10 cellular contexts compared by ENCODE assay signal in the genomic region with DNA sequence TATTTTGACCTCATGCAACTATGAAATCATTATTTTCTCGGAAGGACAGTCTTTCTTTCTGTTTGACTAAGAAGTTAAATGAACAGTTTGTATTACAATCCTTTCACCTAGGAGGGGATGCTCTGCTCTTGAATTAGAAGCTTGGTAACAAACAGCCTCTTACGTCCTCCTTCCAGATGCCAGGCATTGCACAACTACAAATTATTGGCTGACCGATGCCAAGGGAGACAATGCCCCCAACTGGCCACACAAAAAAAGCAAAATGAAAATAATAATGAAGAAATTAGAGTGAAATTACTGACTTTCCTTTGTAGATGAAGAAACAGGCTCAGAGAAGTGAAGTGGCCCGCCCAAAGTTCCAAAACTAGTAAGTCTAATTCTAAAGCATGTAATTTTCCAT.
DNase-seq lines count a peak whose midpoint lies in the region; ATAC-seq and TF ChIP-seq lines count a peak whose summit lies in the region.
"Had no signal": no experiment of that assay in that cellular context is flagged by ENCODE, and none has a peak within 500 bp of the region (broad histone marks: within the 10 kb centered on the region; RNA-seq: fewer than 3 reads in every experiment).

No MANE protein-coding gene starts in this region.

- no peaks in the 10 kb centered on the region for H3K9me3 ChIP-seq in breast epithelium

- DNase-seq in Daoy (ENCODE audit: low read depth) (peak; percentile 54), NCI-H2227 (lab: John Stamatoyannopoulos, UW; ENCODE audit: unreplicated experiment) (peak; percentile 45), breast epithelium (ENCODE audit: low spot score in 2 of 2) (no peak), lung microvascular endothelial cell (ENCODE audit: low read depth in 2 of 2) (peak; percentile 57 to 62), ecto neural progenitor cell (ENCODE audit: low spot score) (no peak), SK-N-DZ (ENCODE audit: low spot score) (no peak)
- DNase-seq in activated naive CD4-positive, alpha-beta T cell treated with Interleukin-2 at 50 U/mL for 16 hours: no peak
- DNase-seq: NCI-H2029 treated with DMSO at 0.1 percent for 48 hours had no signal

- no peak for ATAC-seq in GM21528 (IDR thresholded peaks at IDR 0.05; ENCODE audit: low FRiP score, unreplicated experiment)
- ATAC-seq: sciatic nerve had no signal

- H3K36me3 ChIP-seq in breast epithelium: no peaks in the 10 kb centered on the region

- peak in 2 of 3 donors; percentile 32 to 35 for TF ChIP-seq CTCF in breast epithelium (IDR thresholded peaks at IDR 0.05)

- no peak overlapping the region for H3K4me3 ChIP-seq in breast epithelium

- no peaks in the 10 kb centered on the region for H3K27me3 ChIP-seq in breast epithelium

- H3K4me1 ChIP-seq in breast epithelium: no peaks in the 10 kb centered on the region

- no peak overlapping the region for H3K27ac ChIP-seq in breast epithelium

- TF ChIP-seq POLR2A in breast epithelium (IDR thresholded peaks at IDR 0.05): no peak

- intact Hi-C loops in breast epithelium (cut with DNase I; ENCODE audit: low total_unique reads): no loop called here

Comparison
In these comparisons a context has a peak if more than half of its experiments do, and no peak if none do; other contexts are left out.
1. DNase-seq: peak in Daoy (single experiment), NCI-H2227 (single experiment) and lung microvascular endothelial cell (2 of 2); none in breast epithelium (0 of 2), ecto neural progenitor cell (single experiment), SK-N-DZ (single experiment) and activated naive CD4-positive, alpha-beta T cell treated with Interleukin-2 at 50 U/mL for 16 hours (single experiment).